In genomic region chr11:102151784-102152525, GRCh38 we compare ENCODE assay signal across 18 cellular contexts. TPM values are rescaled to one million over a fixed set of nuclear protein-coding genes. Genes with fewer than 3 reads are reported as not detected.
DNase-seq lines count a peak whose midpoint lies in the region; ATAC-seq and TF ChIP-seq lines count a peak whose summit lies in the region.
"Had no signal": no experiment of that assay in that cellular context is flagged by ENCODE, and none has a peak within 500 bp of the region (broad histone marks: within the 10 kb centered on the region; RNA-seq: fewer than 3 reads in every experiment).

No MANE protein-coding gene starts in this region.

- H3K18ac ChIP-seq in H9 (ENCODE audit: insufficient read length, low read depth, low read length) = no peak overlapping the region

- no peaks in the 10 kb centered on the region for H3K23me2 ChIP-seq in H9 (ENCODE audit: insufficient read length, low read depth, low read length, poor library complexity, severe bottlenecking)

- TF ChIP-seq POLR2A in vagina (IDR thresholded peaks at IDR 0.05) = no peak

- H3K79me2 ChIP-seq in H9 (ENCODE audit: insufficient read depth, low read length) = peaks cover 4% of the 10 kb centered on the region; the same call in 1 of the 2 replicates

- H3K4me3 ChIP-seq in skeletal muscle tissue (ENCODE audit: low read length in 3 of 3) = no peak overlapping the region
- no peak overlapping the region for H3K4me3 ChIP-seq in vagina
- H3K4me3 ChIP-seq: BLaER1 treated with 17β-estradiol and CSF1 and Interleukin-3, amounts not matched to agents 10 nM and 100 nM; GM23248; PC-9 had no signal

- no peak overlapping the region for H3K4me3 Mint-ChIP-seq in WTC11
- H3K4me3 Mint-ChIP-seq in mesothelial cell of epicardium = no peak overlapping the region
- no peak overlapping the region for H3K4me3 Mint-ChIP-seq in H9

- no peak overlapping the region for H2AFZ ChIP-seq in H9 (ENCODE audit: low read length)
- H2AFZ ChIP-seq: GM23248, PC-9 had no signal

- H3K27me3 Mint-ChIP-seq in WTC11 (ENCODE audit: low read depth) (no peaks in the 10 kb centered on the region), mesothelial cell of epicardium (ENCODE audit: low read depth) (no peaks in the 10 kb centered on the region), H9 (ENCODE audit: low read depth) (no peaks in the 10 kb centered on the region)

- CTCF ChIA-PET in HEK293T (lab: Yijun Ruan, JAX) (no interaction called here), WTC11 (lab: Charles Lee) (no interaction called here)

- H3K36me3 ChIP-seq in skeletal muscle tissue (ENCODE audit: control insufficient read depth in 3 of 3, insufficient read depth in 3 of 3, low read length in 3 of 3) (no peaks in the 10 kb centered on the region), vagina (no peaks in the 10 kb centered on the region)
- H3K36me3 ChIP-seq: BLaER1 treated with 17β-estradiol and CSF1 and Interleukin-3, amounts not matched to agents 10 nM and 100 nM had no signal

- H3K4me2 ChIP-seq in H9 (ENCODE audit: insufficient read depth, insufficient read length, low read length) = no peak overlapping the region
- H3K4me2 ChIP-seq: BLaER1 treated with 17β-estradiol and CSF1 and Interleukin-3, amounts not matched to agents 10 nM and 100 nM; PC-9 had no signal

- no peak overlapping the region for H3K23ac ChIP-seq in H9 (ENCODE audit: insufficient read length, low read depth, low read length)

- H3K4me1 Mint-ChIP-seq in WTC11 = peaks cover 39% of the 10 kb centered on the region
- H3K4me1 Mint-ChIP-seq in mesothelial cell of epicardium = peaks cover 63% of the 10 kb centered on the region
- peaks cover 11 to 27% of the 10 kb centered on the region in 2 experiments for H3K4me1 Mint-ChIP-seq in H9

- intact Hi-C loops in vagina (cut with DNase I) = no loop called here

- no peak overlapping the region for H3T11ph ChIP-seq in H9 (ENCODE audit: low read length)

- H3K9ac ChIP-seq in skeletal muscle tissue (ENCODE audit: low read depth in 1 of 3, low read length in 3 of 3) (no peak overlapping the region), H9 (ENCODE audit: extremely low read depth, insufficient read length, low read length) (no peak overlapping the region)
- H3K9ac ChIP-seq: BLaER1 treated with 17β-estradiol and CSF1 and Interleukin-3, amounts not matched to agents 10 nM and 100 nM; GM23248 had no signal

- H3K4me1 ChIP-seq in skeletal muscle tissue (ENCODE audit: control insufficient read depth in 3 of 3, insufficient read depth in 3 of 3, low read length in 3 of 3) (peaks cover 12 to 39% (median 15%) of the 10 kb centered on the region in 3 donors), vagina (peaks cover 66% of the 10 kb centered on the region), H9 (ENCODE audit: insufficient read depth, low read length) (no peaks in the 10 kb centered on the region)

- no peak overlapping the region for H2BK5ac ChIP-seq in H9 (ENCODE audit: insufficient read length, low read length)

- no peak overlapping the region for H2BK20ac ChIP-seq in H9 (ENCODE audit: low read depth, low read length, poor library complexity, severe bottlenecking)

- H2BK12ac ChIP-seq in H9 (ENCODE audit: insufficient read length, low read depth, low read length) = no peak overlapping the region

- ATAC-seq in WTC11 = no peak

- no peak for TF ChIP-seq CTCF in WTC11 (IDR thresholded peaks at IDR 0.05)
- no peak for TF ChIP-seq CTCF in mesothelial cell of epicardium (IDR thresholded peaks at IDR 0.05; ENCODE audit: unreplicated experiment)
- no peak for TF ChIP-seq CTCF in vagina (IDR thresholded peaks at IDR 0.05)
- no peak for TF ChIP-seq CTCF in H9 (conservative IDR thresholded peaks at IDR 0.05)

- no peaks in the 10 kb centered on the region for H3K36me3 Mint-ChIP-seq in WTC11
- no peaks in the 10 kb centered on the region for H3K36me3 Mint-ChIP-seq in mesothelial cell of epicardium
- peaks cover 0 to 4% (median 0%) of the 10 kb centered on the region in 3 experiments; a peak in 1 of 7 replicates for H3K36me3 Mint-ChIP-seq in H9 (ENCODE audit: insufficient read depth in 1 of 3, low read depth in 3 of 3)

- no peak overlapping the region for H2AK5ac ChIP-seq in H9 (ENCODE audit: insufficient read length, low read length)

- H3K27me3 ChIP-seq in skeletal muscle tissue (ENCODE audit: control insufficient read depth in 3 of 3, insufficient read depth in 3 of 3, low read length in 3 of 3) (no peaks in the 10 kb centered on the region), vagina (no peaks in the 10 kb centered on the region), H9 (ENCODE audit: insufficient read depth, low read length) (no peaks in the 10 kb centered on the region)
- H3K27me3 ChIP-seq: BLaER1 treated with 17β-estradiol and CSF1 and Interleukin-3, amounts not matched to agents 10 nM and 100 nM had no signal

- no peak overlapping the region for H4K8ac ChIP-seq in H9 (replicated peaks; ENCODE audit: insufficient read length, low read depth, low read length)

- POLR2A ChIA-PET in HEK293T (lab: Yijun Ruan, JAX) = interaction anchor here (0.9 kb wide), 1 partner anchor 36 kb away, joined by 3 read pairs; no protein-coding TSS in a partner anchor
- POLR2A ChIA-PET in WTC11 (lab: Charles Lee) = no interaction called here

- H3K14ac ChIP-seq in H9 (ENCODE audit: insufficient read depth, low read length) = no peak overlapping the region

- H3K27ac Mint-ChIP-seq in WTC11 (peak overlapping the region; percentile 11), mesothelial cell of epicardium (peak overlapping the region; percentile 40), H9 (no peak overlapping the region)

- no peaks in the 10 kb centered on the region for H3K79me1 ChIP-seq in H9 (ENCODE audit: insufficient read depth, low read depth, low read length, poor library complexity, severe bottlenecking)

- peak overlapping the region; percentile 15 for H3K27ac ChIP-seq in skeletal muscle tissue (ENCODE audit: low read depth, low read length)
- H3K27ac ChIP-seq in vagina = no peak overlapping the region
- H3K27ac ChIP-seq in H9 (ENCODE audit: insufficient read length, low read depth, low read length) = no peak overlapping the region
- H3K27ac ChIP-seq: BLaER1 treated with 17β-estradiol and CSF1 and Interleukin-3, amounts not matched to agents 10 nM and 100 nM; GM23248; PC-9 had no signal

- H3K9me3 ChIP-seq in skeletal muscle tissue (ENCODE audit: control insufficient read depth in 3 of 3, low read length in 3 of 3) = no peaks in the 10 kb centered on the region
- no peaks in the 10 kb centered on the region for H3K9me3 ChIP-seq in vagina
- H3K9me3 ChIP-seq in H9 (ENCODE audit: control insufficient read depth, low read depth, low read length) = no peaks in the 10 kb centered on the region
- H3K9me3 ChIP-seq: BLaER1 treated with 17β-estradiol and CSF1 and Interleukin-3, amounts not matched to agents 10 nM and 100 nM had no signal

- no peak overlapping the region for H2BK120ac ChIP-seq in H9 (ENCODE audit: low read depth, low read length, poor library complexity, severe bottlenecking)

- no peak overlapping the region for H4K91ac ChIP-seq in H9 (ENCODE audit: insufficient read length, low read depth, low read length)

- no CpG with 5 or more reads among the region's 6 CpGs for WGBS in H9 (ENCODE audit: extremely low coverage, insufficient read length, low lambda C conversion rate)

- H2BK15ac ChIP-seq in H9 (ENCODE audit: low read depth, low read length) = no peak overlapping the region

- H3K4ac ChIP-seq in H9 (ENCODE audit: low read depth, low read length) = no peak overlapping the region

- no peak overlapping the region for H3K56ac ChIP-seq in H9 (ENCODE audit: insufficient read length, low read depth, low read length)

- H3K9me3 Mint-ChIP-seq in WTC11 (no peaks in the 10 kb centered on the region), mesothelial cell of epicardium (no peaks in the 10 kb centered on the region), H9 (no peaks in the 10 kb centered on the region)

- DNase-seq in HEK293T (ENCODE audit: extremely low spot score) (no peak), WTC11 (ENCODE audit: low spot score) (no peak), mesothelial cell of epicardium (ENCODE audit: low spot score in 2 of 2, unreplicated experiment in 2 of 2) (no peak), DMS 273 (lab: John Stamatoyannopoulos, UW; ENCODE audit: unreplicated experiment) (no peak), vagina (ENCODE audit: extremely low spot score in 2 of 2) (no peak), H9 (no peak), middle frontal gyrus (ENCODE audit: extremely low spot score, low spot score) (no peak)
- DNase-seq: DMS153, GM23248, KG1, NCI-H1048, NCI-H1436 treated with DMSO at 0.1 percent for 48 hours, NCI-H2081, NCI-H510A, NCI-H774, PC-9 had no signal

- no peaks in the 10 kb centered on the region for H4K20me1 ChIP-seq in H9 (ENCODE audit: control insufficient read depth, insufficient read depth, insufficient read length)
- H4K20me1 ChIP-seq: BLaER1 treated with 17β-estradiol and CSF1 and Interleukin-3, amounts not matched to agents 10 nM and 100 nM had no signal

- H4K5ac ChIP-seq in H9 (ENCODE audit: insufficient read length, low read depth, low read length) = no peak overlapping the region

TF ChIP-seq in HEK293T, 16 proteins besides CTCF, POLR2A, EP300 and RAD21:
- TF ChIP-seq PKNOX1 (IDR thresholded peaks at IDR 0.05) = peak; percentile 25; the same call in 1 of the 2 replicates
- TF ChIP-seq ARNT (IDR thresholded peaks at IDR 0.05) = no peak

TF ChIP-seq in WTC11, 78 proteins besides CTCF, POLR2A, EP300 and RAD21 (continues in another document):
- no peak for TF ChIP-seq FOXK1 (CRISPR knock-in tag; IDR thresholded peaks at IDR 0.05)

RNA-seq across cellular contexts. Expression of gene YAP1, which starts 41.7 kb away (rescaled TPM):
- total RNA-seq in WTC11 (2021) = 88.7 to 101 TPM (median 98.9 TPM) in 3 replicates
- 186 to 194 TPM (median 193 TPM) in 3 replicates for total RNA-seq in mesothelial cell of epicardium
- 49.6 TPM for total RNA-seq in skeletal muscle tissue
- total RNA-seq in vagina = 232 TPM
- 124 TPM in 2 replicates for total RNA-seq in H9 (2021)

Comparison
In these comparisons a context has a peak if more than half of its experiments do, and no peak if none do; other contexts are left out.
1. H3K27ac Mint-ChIP-seq: peak in WTC11 (single experiment) and mesothelial cell of epicardium (single experiment); none in H9 (0 of 3).